Comparison of ENCODE assay signal across 8 cellular contexts in the genomic region with DNA sequence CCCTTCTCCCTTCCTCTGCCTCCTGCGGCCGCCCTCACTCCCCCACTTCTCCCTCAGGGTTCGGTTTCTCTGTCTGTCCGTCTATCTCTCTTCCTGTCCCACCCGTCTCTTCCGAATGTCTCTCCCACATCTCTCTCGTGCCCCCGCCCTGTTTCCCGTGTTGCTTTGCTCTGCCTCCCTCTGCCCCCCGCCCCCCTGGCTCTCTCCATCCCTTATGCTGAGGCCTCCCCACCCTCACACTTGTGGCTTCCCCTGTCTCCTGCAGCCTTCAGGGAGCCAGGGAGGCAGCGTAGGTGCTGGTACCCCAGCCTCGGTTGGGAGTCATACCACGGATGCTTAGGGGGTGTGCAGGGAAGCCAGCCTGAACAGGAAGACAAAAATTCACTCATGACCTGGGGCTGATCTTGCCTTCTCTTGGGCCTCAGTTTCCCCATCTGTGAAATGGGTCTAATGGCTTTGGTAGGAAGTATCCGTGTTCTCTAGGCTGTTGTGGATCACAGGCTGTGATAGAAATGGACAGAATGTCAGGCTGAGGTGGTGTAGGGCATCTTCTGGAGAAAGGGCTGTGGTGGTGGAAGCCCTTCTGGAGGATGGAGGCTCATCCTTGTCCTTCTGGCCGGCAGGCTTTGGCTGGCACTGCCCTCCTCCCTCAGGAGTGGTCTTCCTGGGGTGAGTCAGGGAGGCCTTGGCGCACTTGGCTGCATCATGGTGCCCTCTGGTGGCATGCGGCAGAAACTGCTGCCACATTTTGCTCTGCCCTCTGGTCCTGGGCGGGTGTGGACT. TPM values are rescaled to one million over a fixed set of nuclear protein-coding genes. Genes with fewer than 3 reads are reported as not detected.
DNase-seq lines count a peak whose midpoint lies in the region; ATAC-seq and TF ChIP-seq lines count a peak whose summit lies in the region.

No MANE protein-coding gene starts in this region.

- TF ChIP-seq CTCF in cardiac muscle cell (IDR thresholded peaks at IDR 0.05; ENCODE audit: low read depth, low read length) = peak; percentile 92

- H3K4me3 ChIP-seq in MG63 (no peak overlapping the region), cardiac muscle cell (no peak overlapping the region)

- H3K36me3 ChIP-seq in MG63 = no peaks in the 10 kb centered on the region
- H3K36me3 ChIP-seq in cardiac muscle cell = no peaks in the 10 kb centered on the region

- no peaks in the 10 kb centered on the region for H3K4me1 Mint-ChIP-seq in activated naive CD8-positive, alpha-beta T cell treated with anti-CD3 and anti-CD28 coated beads for 36 hours

- H3K9me3 ChIP-seq in MG63 = no peaks in the 10 kb centered on the region
- H3K9me3 ChIP-seq in cardiac muscle cell (ENCODE audit: low read depth) = no peaks in the 10 kb centered on the region

- no peaks in the 10 kb centered on the region for H3K27me3 Mint-ChIP-seq in activated naive CD8-positive, alpha-beta T cell treated with anti-CD3 and anti-CD28 coated beads for 36 hours

- H3K27me3 ChIP-seq in MG63 (no peaks in the 10 kb centered on the region), cardiac muscle cell (no peaks in the 10 kb centered on the region)

- no peak overlapping the region for H3K4me3 Mint-ChIP-seq in activated naive CD8-positive, alpha-beta T cell treated with anti-CD3 and anti-CD28 coated beads for 36 hours

- H3K27ac ChIP-seq in cardiac muscle cell = no peak overlapping the region

- no peaks in the 10 kb centered on the region for H3K36me3 Mint-ChIP-seq in activated naive CD8-positive, alpha-beta T cell treated with anti-CD3 and anti-CD28 coated beads for 36 hours

- ATAC-seq in SK-N-SH treated with all-trans-retinoic acid at 6 μM for 48 hours (peak; percentile 80), HG03521 (IDR thresholded peaks at IDR 0.05; ENCODE audit: unreplicated experiment) (no peak)

- H3K9me3 Mint-ChIP-seq in activated naive CD8-positive, alpha-beta T cell treated with anti-CD3 and anti-CD28 coated beads for 36 hours = no peaks in the 10 kb centered on the region

- no peak overlapping the region for H3K27ac Mint-ChIP-seq in activated naive CD8-positive, alpha-beta T cell treated with anti-CD3 and anti-CD28 coated beads for 36 hours

- DNase-seq in Daoy (ENCODE audit: low read depth) = peak; percentile 88
- DNase-seq in MG63 = peak; percentile 81
- peak; percentile 63 for DNase-seq in activated naive CD8-positive, alpha-beta T cell treated with anti-CD3 and anti-CD28 coated beads for 36 hours
- DNase-seq in cardiac muscle cell (ENCODE audit: low read depth in 1 of 2, low spot score in 1 of 2) = peak; percentile 81 to 83
- peak; percentile 49 for DNase-seq in renal cortical epithelial cell (ENCODE audit: low read depth)
- DNase-seq in NCI-H187 treated with DMSO at 0.1 percent for 48 hours (lab: John Stamatoyannopoulos, UW) = no peak

- H3K4me1 ChIP-seq in cardiac muscle cell (ENCODE audit: low read depth) = peaks cover 11% of the 10 kb centered on the region

TF ChIP-seq in SK-N-SH treated with all-trans-retinoic acid at 6 μM for 48 hours, 23 proteins besides CTCF, POLR2A, EP300 and RAD21:
- TF ChIP-seq CSDC2 (CRISPR knock-in tag; IDR thresholded peaks at IDR 0.05) (no peak), ZNF8 (CRISPR knock-in tag; IDR thresholded peaks at IDR 0.05) (no peak), ZC3H10 (CRISPR knock-in tag; IDR thresholded peaks at IDR 0.05) (no peak), CSRNP3 (CRISPR knock-in tag; IDR thresholded peaks at IDR 0.05) (no peak), PPARA (CRISPR knock-in tag; IDR thresholded peaks at IDR 0.05; ENCODE audit: borderline replicate concordance) (no peak), OSR1 (CRISPR knock-in tag; IDR thresholded peaks at IDR 0.05) (no peak), ZFP30 (CRISPR knock-in tag; IDR thresholded peaks at IDR 0.05) (no peak), ZFP3 (CRISPR knock-in tag; IDR thresholded peaks at IDR 0.05) (no peak), GLIS3 (CRISPR knock-in tag; IDR thresholded peaks at IDR 0.05) (no peak), ESRRG (CRISPR knock-in tag; IDR thresholded peaks at IDR 0.05) (no peak), ZNF70 (CRISPR knock-in tag; IDR thresholded peaks at IDR 0.05) (no peak), RARB (CRISPR knock-in tag; IDR thresholded peaks at IDR 0.05) (no peak), TCF4 (CRISPR knock-in tag; IDR thresholded peaks at IDR 0.05; ENCODE audit: borderline replicate concordance) (no peak), ZNF565 (CRISPR knock-in tag; conservative IDR thresholded peaks at IDR 0.05; ENCODE audit: low read depth) (no peak)
- TF ChIP-seq, protein P1, sequence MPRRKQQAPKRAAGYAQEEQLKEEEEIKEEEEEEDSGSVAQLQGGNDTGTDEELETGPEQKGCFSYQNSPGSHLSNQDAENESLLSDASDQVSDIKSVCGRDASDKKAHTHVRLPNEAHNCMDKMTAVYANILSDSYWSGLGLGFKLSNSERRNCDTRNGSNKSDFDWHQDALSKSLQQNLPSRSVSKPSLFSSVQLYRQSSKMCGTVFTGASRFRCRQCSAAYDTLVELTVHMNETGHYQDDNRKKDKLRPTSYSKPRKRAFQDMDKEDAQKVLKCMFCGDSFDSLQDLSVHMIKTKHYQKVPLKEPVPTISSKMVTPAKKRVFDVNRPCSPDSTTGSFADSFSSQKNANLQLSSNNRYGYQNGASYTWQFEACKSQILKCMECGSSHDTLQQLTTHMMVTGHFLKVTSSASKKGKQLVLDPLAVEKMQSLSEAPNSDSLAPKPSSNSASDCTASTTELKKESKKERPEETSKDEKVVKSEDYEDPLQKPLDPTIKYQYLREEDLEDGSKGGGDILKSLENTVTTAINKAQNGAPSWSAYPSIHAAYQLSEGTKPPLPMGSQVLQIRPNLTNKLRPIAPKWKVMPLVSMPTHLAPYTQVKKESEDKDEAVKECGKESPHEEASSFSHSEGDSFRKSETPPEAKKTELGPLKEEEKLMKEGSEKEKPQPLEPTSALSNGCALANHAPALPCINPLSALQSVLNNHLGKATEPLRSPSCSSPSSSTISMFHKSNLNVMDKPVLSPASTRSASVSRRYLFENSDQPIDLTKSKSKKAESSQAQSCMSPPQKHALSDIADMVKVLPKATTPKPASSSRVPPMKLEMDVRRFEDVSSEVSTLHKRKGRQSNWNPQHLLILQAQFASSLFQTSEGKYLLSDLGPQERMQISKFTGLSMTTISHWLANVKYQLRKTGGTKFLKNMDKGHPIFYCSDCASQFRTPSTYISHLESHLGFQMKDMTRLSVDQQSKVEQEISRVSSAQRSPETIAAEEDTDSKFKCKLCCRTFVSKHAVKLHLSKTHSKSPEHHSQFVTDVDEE (CRISPR knock-in tag; IDR thresholded peaks at IDR 0.05) = no peak
- TF ChIP-seq, protein P2, sequence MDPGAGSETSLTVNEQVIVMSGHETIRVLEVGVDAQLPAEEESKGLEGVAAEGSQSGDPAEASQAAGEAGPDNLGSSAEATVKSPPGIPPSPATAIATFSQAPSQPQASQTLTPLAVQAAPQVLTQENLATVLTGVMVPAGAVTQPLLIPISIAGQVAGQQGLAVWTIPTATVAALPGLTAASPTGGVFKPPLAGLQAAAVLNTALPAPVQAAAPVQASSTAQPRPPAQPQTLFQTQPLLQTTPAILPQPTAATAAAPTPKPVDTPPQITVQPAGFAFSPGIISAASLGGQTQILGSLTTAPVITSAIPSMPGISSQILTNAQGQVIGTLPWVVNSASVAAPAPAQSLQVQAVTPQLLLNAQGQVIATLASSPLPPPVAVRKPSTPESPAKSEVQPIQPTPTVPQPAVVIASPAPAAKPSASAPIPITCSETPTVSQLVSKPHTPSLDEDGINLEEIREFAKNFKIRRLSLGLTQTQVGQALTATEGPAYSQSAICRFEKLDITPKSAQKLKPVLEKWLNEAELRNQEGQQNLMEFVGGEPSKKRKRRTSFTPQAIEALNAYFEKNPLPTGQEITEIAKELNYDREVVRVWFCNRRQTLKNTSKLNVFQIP (CRISPR knock-in tag; IDR thresholded peaks at IDR 0.05; ENCODE audit: borderline replicate concordance, low read depth) = no peak
- TF ChIP-seq, protein P3, sequence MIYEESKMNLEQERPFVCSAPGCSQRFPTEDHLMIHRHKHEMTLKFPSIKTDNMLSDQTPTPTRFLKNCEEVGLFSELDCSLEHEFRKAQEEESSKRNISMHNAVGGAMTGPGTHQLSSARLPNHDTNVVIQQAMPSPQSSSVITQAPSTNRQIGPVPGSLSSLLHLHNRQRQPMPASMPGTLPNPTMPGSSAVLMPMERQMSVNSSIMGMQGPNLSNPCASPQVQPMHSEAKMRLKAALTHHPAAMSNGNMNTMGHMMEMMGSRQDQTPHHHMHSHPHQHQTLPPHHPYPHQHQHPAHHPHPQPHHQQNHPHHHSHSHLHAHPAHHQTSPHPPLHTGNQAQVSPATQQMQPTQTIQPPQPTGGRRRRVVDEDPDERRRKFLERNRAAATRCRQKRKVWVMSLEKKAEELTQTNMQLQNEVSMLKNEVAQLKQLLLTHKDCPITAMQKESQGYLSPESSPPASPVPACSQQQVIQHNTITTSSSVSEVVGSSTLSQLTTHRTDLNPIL (CRISPR knock-in tag; IDR thresholded peaks at IDR 0.05; ENCODE audit: low read depth) = no peak

RNA-seq across cellular contexts. Expression of gene FOXO6, which starts 55.5 kb away (rescaled TPM):
- total RNA-seq in Daoy (2014; rRNA removed; shearing (Covaris generic)) = 0.06 and 0.80 TPM in 2 replicates
- total RNA-seq in MG63 (2014; rRNA removed; shearing (Covaris generic); ENCODE audit: low replicate concordance) = not detected in 2 replicates
- under 1 TPM; 0.19 to 0.34 TPM for total RNA-seq in activated naive CD8-positive, alpha-beta T cell treated with anti-CD3 and anti-CD28 coated beads for 36 hours
- 9.9 and 18.2 TPM in 2 replicates for total RNA-seq in cardiac muscle cell
- 10.7 and 18.6 TPM in 2 replicates for polyA plus RNA-seq in cardiac muscle cell
- total RNA-seq in renal cortical epithelial cell = 0.25 TPM in 1 of 2 replicates, not detected in the other
